15 cellular contexts compared by ENCODE assay signal in the genomic region with DNA sequence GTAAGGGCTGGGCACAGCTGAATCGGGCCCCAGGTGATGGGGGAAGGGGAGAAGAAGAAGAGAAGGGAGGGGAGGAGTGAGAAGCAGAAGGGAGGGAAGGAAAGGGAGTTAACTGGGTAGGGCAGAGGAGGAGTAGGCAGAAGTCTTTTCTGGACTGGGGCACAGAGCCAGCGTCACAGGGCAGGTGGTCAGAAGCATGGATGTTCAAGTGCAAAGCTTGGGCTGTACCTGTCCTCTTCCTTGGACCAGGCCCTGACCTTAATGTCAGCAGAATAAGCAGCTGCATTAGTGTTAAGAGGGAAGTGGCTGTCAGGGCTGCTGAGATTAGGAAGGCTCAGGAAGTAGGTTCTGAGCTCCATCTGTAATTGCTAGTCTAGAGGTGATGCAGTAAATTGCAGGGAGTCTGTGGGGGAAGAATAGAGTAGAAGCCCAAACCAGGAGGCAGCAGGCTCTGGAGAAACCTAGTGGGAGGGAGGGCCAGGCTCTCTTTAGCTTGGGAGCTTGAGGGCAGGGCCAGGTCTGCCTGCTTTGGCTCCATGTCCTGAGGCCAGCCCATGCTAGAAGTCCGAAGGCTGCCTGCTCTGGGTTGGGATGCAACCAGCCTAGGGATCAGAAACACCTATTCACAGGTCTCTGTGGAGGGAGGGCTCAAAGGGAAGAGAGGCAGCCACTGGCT. TPM values are rescaled to one million over a fixed set of nuclear protein-coding genes. Genes with fewer than 3 reads are reported as not detected.
DNase-seq lines count a peak whose midpoint lies in the region; ATAC-seq, FAIRE-seq and TF ChIP-seq lines count a peak whose summit lies in the region.
"Had no signal": no experiment of that assay in that cellular context is flagged by ENCODE, and none has a peak within 500 bp of the region (broad histone marks: within the 10 kb centered on the region; RNA-seq: fewer than 3 reads in every experiment).

No MANE protein-coding gene starts in this region.

- no peak for ATAC-seq in activated T-cell treated with anti-CD3 and anti-CD28 coated beads, Interleukin-2, amount 50 U/mL, for 4 hours
- ATAC-seq in GM12878 (no peak), psoas muscle (no peak), HG03354 (IDR thresholded peaks at IDR 0.05; ENCODE audit: poor library complexity, severe bottlenecking, unreplicated experiment) (no peak), GM21786 (IDR thresholded peaks at IDR 0.05; ENCODE audit: unreplicated experiment) (no peak)

- SMC1A ChIA-PET in GM12878 (lab: Charles Lee; ENCODE audit: uncharacterized antibody, unreplicated experiment): interaction anchor here (2.0 to 4.8 kb wide), 3 partner anchors 11 to 29 kb away, joined by 5 to 21 read pairs (median 19); partner anchors contain the start of gene UCP2

- no peak for TF ChIP-seq POLR2A in GM12878 (IDR thresholded peaks at IDR 0.05; ENCODE audit: low read depth, low read length)

- 94% methylated on average over 3 of the region's 3 CpGs for WGBS in GM12878 (ENCODE audit: insufficient coverage, insufficient replicate concordance, low lambda C conversion rate, missing lambda C conversion rate)
- 44 to 77% (median 48%) methylated on average over 3 of the region's 3 CpGs for WGBS in psoas muscle, 3 donors

- TF ChIP-seq RAD21 in GM12878 (IDR thresholded peaks at IDR 0.05; ENCODE audit: insufficient read depth, low read depth, low read length): no peak

- RAD21 ChIA-PET in GM12878 (lab: Charles Lee; ENCODE audit: unreplicated experiment): interaction anchor here (1.0 to 1.5 kb wide), 2 partner anchors 10 to 13 kb away, joined by 3 read pairs; no protein-coding TSS in a partner anchor

- no peak for DNase-seq in activated T-cell treated with anti-CD3 and anti-CD28 coated beads, Interleukin-2, amount 50 U/mL, for 4 hours
- no peak for DNase-seq in activated T-cell treated with anti-CD3 and anti-CD28 coated beads for 4 hours
- peak; percentile 72 for DNase-seq in RPMI8226
- no peak for DNase-seq in GM12878 (ENCODE audit: low read depth, low spot score)
- no peak for DNase-seq in psoas muscle
- DNase-seq in stimulated activated naive CD4-positive, alpha-beta T cell treated with Interleukin-2 at 50 U/mL for 16 hours (lab: John Stamatoyannopoulos, UW): no peak
- DNase-seq: MG63, NCI-H524, ovary, SJCRH30 had no signal

- POLR2A ChIA-PET in GM12878 (lab: Charles Lee): interaction anchor here (0.7 kb wide), 1 partner anchor 166 kb away, joined by 4 read pairs; no protein-coding TSS in a partner anchor

- in situ Hi-C loops in GM12878 (cut with MboI): no loop called here

- H3K4me1 ChIP-seq in GM12878 (ENCODE audit: control insufficient read depth, insufficient read depth, low read length): peaks cover 22% of the 10 kb centered on the region
- H3K4me1 ChIP-seq in psoas muscle: peaks cover 36% of the 10 kb centered on the region

- FAIRE-seq in GM12878 (lab: Jason Lieb, UNC): peak; percentile 77
- FAIRE-seq: astrocyte, G401.6 had no signal

- TF ChIP-seq EP300 in GM12878 (IDR thresholded peaks at IDR 0.05; ENCODE audit: borderline replicate concordance in 1 of 2, control insufficient read depth in 1 of 2, low read depth in 2 of 2, low read length in 2 of 2): no peak

- intact Hi-C loops in GM12878 (cut with micrococcal nuclease; ENCODE audit: unreplicated experiment) (loop anchor here (2.0 kb wide), 1 partner anchor 14 kb away; no protein-coding TSS in a partner anchor), psoas muscle (cut with DNase I) (loop anchor here in 1 of 2 donors (5.0 kb wide), 1 partner anchor 62 kb away; no protein-coding TSS in a partner anchor)

- peak overlapping the region; percentile 16 for H3K4me3 Mint-ChIP-seq in activated T-cell treated with anti-CD3 and anti-CD28 coated beads, Interleukin-2, amount 50 U/mL, for 4 hours

- no peak overlapping the region for H2AFZ ChIP-seq in GM12878 (ENCODE audit: control insufficient read depth, low read depth, low read length)

- H3K36me3 Mint-ChIP-seq in activated T-cell treated with anti-CD3 and anti-CD28 coated beads, Interleukin-2, amount 50 U/mL, for 4 hours (ENCODE audit: insufficient read depth): peaks cover 3% of the 10 kb centered on the region

- H3K9ac ChIP-seq in GM12878 (ENCODE audit: control insufficient read depth, insufficient read depth, low read length): no peak overlapping the region

- no peak for TF ChIP-seq CTCF in GM12878 (IDR thresholded peaks at IDR 0.05 in 2 of 3, conservative IDR thresholded peaks at IDR 0.05 in 1 of 3; ENCODE audit: control insufficient read depth in 2 of 3, extremely low read depth in 1 of 3, insufficient read depth in 1 of 3, low read depth in 3 of 3, low read length in 3 of 3)
- no peak for TF ChIP-seq CTCF in psoas muscle (IDR thresholded peaks at IDR 0.05)

- H3K9me3 ChIP-seq in GM12878 (replicated peaks; ENCODE audit: control insufficient read depth, insufficient read depth, low read length) (no peaks in the 10 kb centered on the region), psoas muscle (no peaks in the 10 kb centered on the region)
- H3K9me3 ChIP-seq: MG63, ovary, SJCRH30 had no signal

- no TSS peak for BruUV-seq in GM12878 (replicated peaks; lab: Mats Ljungman, UMichigan)

- CTCF ChIA-PET in GM12878 (lab: Yijun Ruan, JAX): no interaction called here

- peaks cover 0 to 1% of the 10 kb centered on the region in 2 experiments for H3K36me3 ChIP-seq in GM12878 (ENCODE audit: control insufficient read depth in 2 of 2, insufficient read depth in 2 of 2, low read length in 1 of 2)
- H3K36me3 ChIP-seq in psoas muscle (ENCODE audit: insufficient read depth in 1 of 2, low read depth in 1 of 2): peaks cover 0 to 15% of the 10 kb centered on the region in 2 donors
- H3K36me3 ChIP-seq: MG63, ovary had no signal

- peaks cover 93% of the 10 kb centered on the region for H3K4me1 Mint-ChIP-seq in activated T-cell treated with anti-CD3 and anti-CD28 coated beads, Interleukin-2, amount 50 U/mL, for 4 hours (ENCODE audit: low read depth)

- H3K27ac ChIP-seq in GM12878 (ENCODE audit: control insufficient read depth, insufficient read depth) (no peak overlapping the region), psoas muscle (peak overlapping the region; percentile 98)
- H3K27ac ChIP-seq: ovary, SJCRH30 had no signal

- no peak overlapping the region for H3K4me2 ChIP-seq in GM12878 (ENCODE audit: control insufficient read depth, insufficient read depth)

- H3K4me3 ChIP-seq in GM12878 (no peak overlapping the region), psoas muscle (no peak overlapping the region)
- H3K4me3 ChIP-seq: MG63, ovary, SJCRH30 had no signal

- no peaks in the 10 kb centered on the region for H3K79me2 ChIP-seq in GM12878 (ENCODE audit: control insufficient read depth, insufficient read depth, low read length)

- H3K27me3 Mint-ChIP-seq in activated T-cell treated with anti-CD3 and anti-CD28 coated beads, Interleukin-2, amount 50 U/mL, for 4 hours (ENCODE audit: low read depth): no peaks in the 10 kb centered on the region

- H3K27me3 ChIP-seq in GM12878 (replicated peaks in 1 of 2; ENCODE audit: control insufficient read depth in 2 of 2, insufficient read depth in 2 of 2, low read length in 1 of 2): no peaks in the 10 kb centered on the region
- no peaks in the 10 kb centered on the region for H3K27me3 ChIP-seq in psoas muscle (ENCODE audit: insufficient read depth in 3 of 3, low read length in 2 of 3)
- H3K27me3 ChIP-seq: MG63, ovary, SJCRH30 had no signal

- H3K9me3 Mint-ChIP-seq in activated T-cell treated with anti-CD3 and anti-CD28 coated beads, Interleukin-2, amount 50 U/mL, for 4 hours: no peaks in the 10 kb centered on the region

- no peaks in the 10 kb centered on the region for H4K20me1 ChIP-seq in GM12878 (ENCODE audit: control insufficient read depth, insufficient read depth)

RNA-seq across cellular contexts. Expression of gene UCP3, which starts 1.6 kb away (rescaled TPM):
- 1 to 10 TPM; 1.3 to 2.6 (median 1.7) TPM for total RNA-seq in activated T-cell treated with anti-CD3 and anti-CD28 coated beads, Interleukin-2, amount 50 U/mL, for 4 hours
- total RNA-seq in GM12878 (2013; cell fraction: nucleolus; rRNA removed): 4.5 and 7.8 TPM in 2 replicates
- 0.71 and 1.4 TPM in 2 replicates for total RNA-seq in GM12878 (2014; rRNA removed)
- total RNA-seq in GM12878 (2014; rRNA removed; fragmentation: Illumina TruSeq; extraction: Trizol): 0.88 and 0.94 TPM in 2 replicates
- total RNA-seq in GM12878 (2021): 1.1 and 1.6 TPM in 2 replicates
- 0.58 TPM for polyA plus RNA-seq in GM12878 (2011; ENCODE audit: low read depth)
- 0.53 and 1.2 TPM in 2 replicates for polyA plus RNA-seq in GM12878 (2011; rRNA removed)
- polyA plus RNA-seq in GM12878 (2011; cell fraction: cytosol; rRNA removed): 0.58 and 0.89 TPM in 2 replicates
- polyA plus RNA-seq in GM12878 (2011; cell fraction: nucleus; rRNA removed): 4.3 and 7.3 TPM in 2 replicates
- polyA plus RNA-seq in GM12878 (2012): 0.66 and 0.85 TPM in 2 replicates
- polyA plus RNA-seq in GM12878 (2014; fragmentation: Illumina TruSeq; extraction: Trizol): 0.14 and 0.94 TPM in 2 replicates
- polyA plus RNA-seq in GM12878 (2014; fragmentation: Nextera tagmentation; extraction: Ambion mirVana): under 1 TPM; 0.02 to 0.19 TPM
- polyA plus RNA-seq in GM12878 (2014; rRNA removed): 1.5 and 1.9 TPM in 2 replicates
- under 1 TPM; 0.23 to 0.58 TPM for polyA plus RNA-seq in GM12878 (2016; fragmentation: Nextera tagmentation; extraction: Ambion mirVana)
- 0.66 and 2.3 TPM in 2 replicates for polyA minus RNA-seq in GM12878 (2011; rRNA and poly(A)+ RNA removed)
- polyA minus RNA-seq in GM12878 (2011; cell fraction: cytosol; rRNA and poly(A)+ RNA removed): 1.7 TPM in 1 of 2 replicates, not detected in the other
- polyA minus RNA-seq in GM12878 (2011; cell fraction: nucleus; rRNA and poly(A)+ RNA removed): 3.0 and 5.2 TPM in 2 replicates
- total RNA-seq in psoas muscle: 100 to 1,000 TPM in 3 of 4 donors, 10 to 100 TPM in 1; 53.8 to 299 (median 169) TPM
- polyA plus RNA-seq in psoas muscle: 100 to 1,000 TPM in 2 of 3 donors, 1 to 10 TPM in 1; 8.9 to 587 (median 330) TPM

RNA-seq across cellular contexts. Expression of gene UCP2, which starts 27.8 kb away (rescaled TPM):
- total RNA-seq in activated T-cell treated with anti-CD3 and anti-CD28 coated beads, Interleukin-2, amount 50 U/mL, for 4 hours: 100 to 1,000 TPM in 1 of 3 donors, 10 to 100 TPM in 2; 69.3 to 146 (median 88.9) TPM
- total RNA-seq in GM12878 (2013; cell fraction: nucleolus; rRNA removed): 59.6 and 64.1 TPM in 2 replicates
- total RNA-seq in GM12878 (2014; rRNA removed) (31.1 and 34.0 TPM in 2 replicates), GM12878 (2014; rRNA removed; fragmentation: Illumina TruSeq; extraction: Trizol) (32.9 and 36.0 TPM in 2 replicates), GM12878 (2021) (224 and 237 TPM in 2 replicates), psoas muscle (10 to 100 TPM; 40.8 to 99.5 (median 66.1) TPM)
- 127 TPM for polyA plus RNA-seq in GM12878 (2011; ENCODE audit: low read depth)
- polyA plus RNA-seq in GM12878 (2011; rRNA removed) (27.6 and 52.2 TPM in 2 replicates), GM12878 (2014; fragmentation: Illumina TruSeq; extraction: Trizol) (122 and 187 TPM in 2 replicates), GM12878 (2014; fragmentation: Nextera tagmentation; extraction: Ambion mirVana) (100 to 1,000 TPM; 122 to 134 TPM), GM12878 (2014; rRNA removed) (158 and 175 TPM in 2 replicates), GM12878 (2016; fragmentation: Nextera tagmentation; extraction: Ambion mirVana) (100 to 1,000 TPM; 228 to 248 TPM), psoas muscle (10 to 100 TPM; 11.8 to 90.6 (median 89.6) TPM)
- polyA plus RNA-seq in GM12878 (2011; cell fraction: cytosol; rRNA removed): 146 and 147 TPM in 2 replicates
- 71.7 and 83.1 TPM in 2 replicates for polyA plus RNA-seq in GM12878 (2011; cell fraction: nucleus; rRNA removed)
- 196 and 231 TPM in 2 replicates for polyA plus RNA-seq in GM12878 (2012)
- polyA minus RNA-seq in GM12878 (2011; rRNA and poly(A)+ RNA removed): 116 and 196 TPM in 2 replicates
- polyA minus RNA-seq in GM12878 (2011; cell fraction: cytosol; rRNA and poly(A)+ RNA removed): 109 TPM in 2 replicates
- polyA minus RNA-seq in GM12878 (2011; cell fraction: nucleus; rRNA and poly(A)+ RNA removed): 77.9 and 115 TPM in 2 replicates

RNA-seq across cellular contexts. Expression of gene DNAJB13, which starts 59.6 kb away (rescaled TPM):
- under 1 TPM in 2 of 3 donors, not detected in 1; 0.27 to 0.61 TPM for total RNA-seq in activated T-cell treated with anti-CD3 and anti-CD28 coated beads, Interleukin-2, amount 50 U/mL, for 4 hours
- 0.56 and 0.61 TPM in 2 replicates for total RNA-seq in GM12878 (2013; cell fraction: nucleolus; rRNA removed)
- not detected in 2 replicates for total RNA-seq in GM12878 (2014; rRNA removed)
- total RNA-seq in GM12878 (2014; rRNA removed; fragmentation: Illumina TruSeq; extraction: Trizol): not detected in 2 replicates
- not detected in 2 replicates for total RNA-seq in GM12878 (2021)
- polyA plus RNA-seq in GM12878 (2011; ENCODE audit: low read depth): not detected
- 0.76 and 0.86 TPM in 2 replicates for polyA plus RNA-seq in GM12878 (2011; rRNA removed)
- 0.33 and 0.34 TPM in 2 replicates for polyA plus RNA-seq in GM12878 (2011; cell fraction: cytosol; rRNA removed)
- polyA plus RNA-seq in GM12878 (2011; cell fraction: nucleus; rRNA removed): 1.1 and 1.3 TPM in 2 replicates
- 0.14 and 0.26 TPM in 2 replicates for polyA plus RNA-seq in GM12878 (2012)
- polyA plus RNA-seq in GM12878 (2014; fragmentation: Illumina TruSeq; extraction: Trizol): 0.07 TPM in 1 of 2 replicates, not detected in the other
- polyA plus RNA-seq in GM12878 (2014; fragmentation: Nextera tagmentation; extraction: Ambion mirVana): not detected
- 0.15 TPM in 1 of 2 replicates, not detected in the other for polyA plus RNA-seq in GM12878 (2014; rRNA removed)
- polyA plus RNA-seq in GM12878 (2016; fragmentation: Nextera tagmentation; extraction: Ambion mirVana): not detected
- 0.21 TPM in 1 of 2 replicates, not detected in the other for polyA minus RNA-seq in GM12878 (2011; rRNA and poly(A)+ RNA removed)
- polyA minus RNA-seq in GM12878 (2011; cell fraction: cytosol; rRNA and poly(A)+ RNA removed): not detected in 2 replicates
- polyA minus RNA-seq in GM12878 (2011; cell fraction: nucleus; rRNA and poly(A)+ RNA removed): 0.60 TPM in 1 of 2 replicates, not detected in the other
- not detected for total RNA-seq in psoas muscle
- under 1 TPM in 1 of 3 donors, not detected in 2; 0.03 TPM for polyA plus RNA-seq in psoas muscle
- total RNA-seq: SJCRH30 had no signal
- polyA plus RNA-seq: liver had no signal

Comparison
In these comparisons a context has a peak if more than half of its experiments do, and no peak if none do; other contexts are left out.
1. RNA of gene UCP3, which starts 1.6 kb away (total RNA-seq): 53.8 to 299 TPM in psoas muscle; 1.3 to 2.6 TPM in activated T-cell treated with anti-CD3 and anti-CD28 coated beads, Interleukin-2, amount 50 U/mL, for 4 hours and 0.71 to 7.8 TPM in GM12878; every median in the first group is over 4 times any median in the second.